Comparison of ENCODE assay signal across 8 cellular contexts in genomic region chr6:43506667-43507471, GRCh38. TPM values are rescaled to one million over a fixed set of nuclear protein-coding genes. Genes with fewer than 3 reads are reported as not detected.
DNase-seq lines count a peak whose midpoint lies in the region; ATAC-seq and TF ChIP-seq lines count a peak whose summit lies in the region.

No MANE protein-coding gene starts in this region.

- H3K9me3 ChIP-seq in CD4-positive, CD25-positive, alpha-beta regulatory T cell (ENCODE audit: control insufficient read depth in 2 of 2, low read length in 2 of 2), result no peaks in the 10 kb centered on the region
- H3K9me3 ChIP-seq in upper lobe of right lung, result no peaks in the 10 kb centered on the region

- peaks cover 20% of the 10 kb centered on the region for H3K4me1 ChIP-seq in CD4-positive, CD25-positive, alpha-beta regulatory T cell (ENCODE audit: control insufficient read depth, insufficient read depth, low read length, poor library complexity, severe bottlenecking)
- peaks cover 20% of the 10 kb centered on the region for H3K4me1 ChIP-seq in upper lobe of right lung

- H3K36me3 ChIP-seq in CD4-positive, CD25-positive, alpha-beta regulatory T cell (ENCODE audit: control insufficient read depth, insufficient read depth, low read length), result peaks cover 38% of the 10 kb centered on the region
- peaks cover 44% of the 10 kb centered on the region for H3K36me3 ChIP-seq in upper lobe of right lung

- TF ChIP-seq CTCF in glutamatergic neuron (IDR thresholded peaks at IDR 0.05; ENCODE audit: partially characterized antibody, unreplicated experiment) (peak; percentile 97), upper lobe of right lung (IDR thresholded peaks at IDR 0.05) (peak; percentile 98)

- intact Hi-C loops in upper lobe of right lung (cut with DNase I), result loop anchor here (10.0 kb wide), 2 partner anchors 52 to 122 kb away; partner anchors contain the start of gene DLK2

- H3K27me3 Mint-ChIP-seq in CD4-positive, CD25-positive, alpha-beta regulatory T cell, result peaks cover 20% of the 10 kb centered on the region
- peaks cover 20% of the 10 kb centered on the region for H3K27me3 Mint-ChIP-seq in glutamatergic neuron (ENCODE audit: unreplicated experiment)

- no peaks in the 10 kb centered on the region for H3K9me3 Mint-ChIP-seq in CD4-positive, CD25-positive, alpha-beta regulatory T cell
- H3K9me3 Mint-ChIP-seq in glutamatergic neuron (ENCODE audit: unreplicated experiment), result peaks cover 8% of the 10 kb centered on the region

- H3K4me3 Mint-ChIP-seq in CD4-positive, CD25-positive, alpha-beta regulatory T cell, result peak overlapping the region in 2 of 4 donors; percentile 64 to 68
- no peak overlapping the region for H3K4me3 Mint-ChIP-seq in glutamatergic neuron (ENCODE audit: unreplicated experiment)

- peak; percentile 70 to 74 for ATAC-seq in CD4-positive, CD25-positive, alpha-beta regulatory T cell (ENCODE audit: low read depth in 2 of 2)
- peak; percentile 56 for ATAC-seq in GM21390 (IDR thresholded peaks at IDR 0.05; ENCODE audit: unreplicated experiment)
- peak; percentile 79 for ATAC-seq in upper lobe of right lung

- H3K27ac Mint-ChIP-seq in CD4-positive, CD25-positive, alpha-beta regulatory T cell, result peak overlapping the region in 2 of 3 donors; percentile 11 to 23
- H3K27ac Mint-ChIP-seq in glutamatergic neuron (ENCODE audit: unreplicated experiment), result no peak overlapping the region

- H3K36me3 Mint-ChIP-seq in CD4-positive, CD25-positive, alpha-beta regulatory T cell, result peaks cover 18% of the 10 kb centered on the region
- H3K36me3 Mint-ChIP-seq in glutamatergic neuron (ENCODE audit: unreplicated experiment), result peaks cover 4% of the 10 kb centered on the region

- H3K4me1 Mint-ChIP-seq in CD4-positive, CD25-positive, alpha-beta regulatory T cell, result peaks cover 5 to 29% (median 12%) of the 10 kb centered on the region in 4 donors
- peaks cover 9% of the 10 kb centered on the region for H3K4me1 Mint-ChIP-seq in glutamatergic neuron (ENCODE audit: low read depth, unreplicated experiment)

- H3K27me3 ChIP-seq in CD4-positive, CD25-positive, alpha-beta regulatory T cell (ENCODE audit: control insufficient read depth, insufficient read depth, low read length), result no peaks in the 10 kb centered on the region
- no peaks in the 10 kb centered on the region for H3K27me3 ChIP-seq in upper lobe of right lung

- no peak overlapping the region for H3K27ac ChIP-seq in CD4-positive, CD25-positive, alpha-beta regulatory T cell (ENCODE audit: insufficient read depth, low read length, poor library complexity, severe bottlenecking)
- H3K27ac ChIP-seq in upper lobe of right lung, result no peak overlapping the region

- peak; percentile 63 to 87 (median 79) for DNase-seq in CD4-positive, CD25-positive, alpha-beta regulatory T cell
- DNase-seq in NCI-H1048 (lab: John Stamatoyannopoulos, UW) (peak; percentile 38), SKM-1 treated with dmso at 0.1 percent for 144 hours (lab: John Stamatoyannopoulos, UW; ENCODE audit: unreplicated experiment) (peak; percentile 65), glutamatergic neuron (peak; percentile 83), pons (ENCODE audit: low spot score) (peak; percentile 85), upper lobe of right lung (peak; percentile 76)
- DNase-seq in activated naive CD4-positive, alpha-beta T cell treated with anti-CD3 and anti-CD28 coated beads, Interleukin-2, amount 50 U/mL, for 16 hours, result peak; percentile 74

- H3K4me3 ChIP-seq in CD4-positive, CD25-positive, alpha-beta regulatory T cell (ENCODE audit: low read depth, low read length), result no peak overlapping the region
- no peak overlapping the region for H3K4me3 ChIP-seq in upper lobe of right lung

RNA-seq across cellular contexts. Expression of gene LRRC73, which starts 3.3 kb away (rescaled TPM):
- total RNA-seq in CD4-positive, CD25-positive, alpha-beta regulatory T cell, result 0.30 TPM
- polyA plus RNA-seq in CD4-positive, CD25-positive, alpha-beta regulatory T cell, result not detected
- total RNA-seq in glutamatergic neuron (ENCODE audit: unreplicated experiment) (1.2 TPM), upper lobe of right lung (0.55 TPM)

RNA-seq across cellular contexts. Expression of gene YIPF3, which starts 9.9 kb away (rescaled TPM):
- total RNA-seq in CD4-positive, CD25-positive, alpha-beta regulatory T cell, result 59.2 TPM
- 100 to 1,000 TPM; 101 to 135 (median 117) TPM for polyA plus RNA-seq in CD4-positive, CD25-positive, alpha-beta regulatory T cell
- 198 TPM for total RNA-seq in glutamatergic neuron (ENCODE audit: unreplicated experiment)
- 100 TPM for total RNA-seq in upper lobe of right lung

RNA-seq across cellular contexts. Expression of gene POLR1C, which starts 10.0 kb away (rescaled TPM):
- 26.8 TPM for total RNA-seq in CD4-positive, CD25-positive, alpha-beta regulatory T cell
- polyA plus RNA-seq in CD4-positive, CD25-positive, alpha-beta regulatory T cell, result 10 to 100 TPM in 2 of 4 donors, 1 to 10 TPM in 2; 8.4 to 20.5 (median 11.5) TPM
- total RNA-seq in glutamatergic neuron (ENCODE audit: unreplicated experiment) (18.9 TPM), upper lobe of right lung (28.5 TPM)

RNA-seq across cellular contexts. Expression of gene TJAP1, which starts 29.5 kb away (rescaled TPM):
- total RNA-seq in CD4-positive, CD25-positive, alpha-beta regulatory T cell, result 36.3 TPM
- 1 to 10 TPM; 5.5 to 9.5 (median 6.6) TPM for polyA plus RNA-seq in CD4-positive, CD25-positive, alpha-beta regulatory T cell
- 30.9 TPM for total RNA-seq in glutamatergic neuron (ENCODE audit: unreplicated experiment)
- total RNA-seq in upper lobe of right lung, result 31.2 TPM

RNA-seq across cellular contexts. Expression of gene DLK2, which starts 51.5 kb away (rescaled TPM):
- 0.76 TPM for total RNA-seq in CD4-positive, CD25-positive, alpha-beta regulatory T cell
- under 1 TPM in 3 of 4 donors, not detected in 1; 0.20 to 0.87 (median 0.70) TPM for polyA plus RNA-seq in CD4-positive, CD25-positive, alpha-beta regulatory T cell
- 2.2 TPM for total RNA-seq in glutamatergic neuron (ENCODE audit: unreplicated experiment)
- total RNA-seq in upper lobe of right lung, result 0.23 TPM
